ENCODE assay signal across 1 cellular context in the genomic region with DNA sequence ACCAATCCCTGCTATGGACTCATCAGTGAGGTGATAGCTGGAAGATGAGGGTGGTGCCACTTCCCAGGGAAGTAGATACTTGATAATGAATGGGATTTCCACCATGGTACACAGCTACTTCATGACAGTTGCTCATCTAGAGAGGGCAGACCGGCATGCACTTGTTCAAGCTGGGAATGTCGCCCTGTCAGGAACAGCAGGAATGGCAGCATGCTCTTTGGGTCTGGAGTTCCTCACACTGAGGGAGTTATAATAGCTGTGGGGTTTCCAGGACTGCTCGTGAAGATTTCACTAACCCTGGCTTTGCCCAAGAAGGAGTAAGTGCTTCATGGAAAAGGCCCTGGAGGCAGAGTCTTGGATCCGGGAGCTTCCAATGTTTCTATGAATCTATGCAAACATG.
TF ChIP-seq lines count a peak whose summit lies in the region.

No MANE protein-coding gene starts in this region.

TF ChIP-seq in HepG2, 621 proteins besides CTCF, POLR2A, EP300 and RAD21 (continued from another document):
- TF ChIP-seq, protein P1, sequence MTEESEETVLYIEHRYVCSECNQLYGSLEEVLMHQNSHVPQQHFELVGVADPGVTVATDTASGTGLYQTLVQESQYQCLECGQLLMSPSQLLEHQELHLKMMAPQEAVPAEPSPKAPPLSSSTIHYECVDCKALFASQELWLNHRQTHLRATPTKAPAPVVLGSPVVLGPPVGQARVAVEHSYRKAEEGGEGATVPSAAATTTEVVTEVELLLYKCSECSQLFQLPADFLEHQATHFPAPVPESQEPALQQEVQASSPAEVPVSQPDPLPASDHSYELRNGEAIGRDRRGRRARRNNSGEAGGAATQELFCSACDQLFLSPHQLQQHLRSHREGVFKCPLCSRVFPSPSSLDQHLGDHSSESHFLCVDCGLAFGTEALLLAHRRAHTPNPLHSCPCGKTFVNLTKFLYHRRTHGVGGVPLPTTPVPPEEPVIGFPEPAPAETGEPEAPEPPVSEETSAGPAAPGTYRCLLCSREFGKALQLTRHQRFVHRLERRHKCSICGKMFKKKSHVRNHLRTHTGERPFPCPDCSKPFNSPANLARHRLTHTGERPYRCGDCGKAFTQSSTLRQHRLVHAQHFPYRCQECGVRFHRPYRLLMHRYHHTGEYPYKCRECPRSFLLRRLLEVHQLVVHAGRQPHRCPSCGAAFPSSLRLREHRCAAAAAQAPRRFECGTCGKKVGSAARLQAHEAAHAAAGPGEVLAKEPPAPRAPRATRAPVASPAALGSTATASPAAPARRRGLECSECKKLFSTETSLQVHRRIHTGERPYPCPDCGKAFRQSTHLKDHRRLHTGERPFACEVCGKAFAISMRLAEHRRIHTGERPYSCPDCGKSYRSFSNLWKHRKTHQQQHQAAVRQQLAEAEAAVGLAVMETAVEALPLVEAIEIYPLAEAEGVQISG (CRISPR knock-in tag; IDR thresholded peaks at IDR 0.05): no peak
- no peak for TF ChIP-seq HDAC2 (CRISPR knock-in tag; IDR thresholded peaks at IDR 0.05)
- TF ChIP-seq ZNF207 (IDR thresholded peaks at IDR 0.05; ENCODE audit: borderline replicate concordance): no peak
- no peak for TF ChIP-seq GPN1 (CRISPR knock-in tag; IDR thresholded peaks at IDR 0.05; ENCODE audit: borderline replicate concordance)
- TF ChIP-seq ZNF510 (CRISPR knock-in tag; IDR thresholded peaks at IDR 0.05; ENCODE audit: low read depth): no peak
- TF ChIP-seq, protein P2, sequence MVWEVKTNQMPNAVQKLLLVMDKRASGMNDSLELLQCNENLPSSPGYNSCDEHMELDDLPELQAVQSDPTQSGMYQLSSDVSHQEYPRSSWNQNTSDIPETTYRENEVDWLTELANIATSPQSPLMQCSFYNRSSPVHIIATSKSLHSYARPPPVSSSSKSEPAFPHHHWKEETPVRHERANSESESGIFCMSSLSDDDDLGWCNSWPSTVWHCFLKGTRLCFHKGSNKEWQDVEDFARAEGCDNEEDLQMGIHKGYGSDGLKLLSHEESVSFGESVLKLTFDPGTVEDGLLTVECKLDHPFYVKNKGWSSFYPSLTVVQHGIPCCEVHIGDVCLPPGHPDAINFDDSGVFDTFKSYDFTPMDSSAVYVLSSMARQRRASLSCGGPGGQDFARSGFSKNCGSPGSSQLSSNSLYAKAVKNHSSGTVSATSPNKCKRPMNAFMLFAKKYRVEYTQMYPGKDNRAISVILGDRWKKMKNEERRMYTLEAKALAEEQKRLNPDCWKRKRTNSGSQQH (CRISPR knock-in tag; IDR thresholded peaks at IDR 0.05; ENCODE audit: low read depth): no peak
- TF ChIP-seq ZNF75D (CRISPR knock-in tag; IDR thresholded peaks at IDR 0.05; ENCODE audit: borderline replicate concordance): no peak
- TF ChIP-seq SALL1 (CRISPR knock-in tag; IDR thresholded peaks at IDR 0.05): no peak
- no peak for TF ChIP-seq NFIB (CRISPR knock-in tag; IDR thresholded peaks at IDR 0.05; ENCODE audit: borderline replicate concordance)
